ENCODE assay signal across 25 cellular contexts in the genomic region with DNA sequence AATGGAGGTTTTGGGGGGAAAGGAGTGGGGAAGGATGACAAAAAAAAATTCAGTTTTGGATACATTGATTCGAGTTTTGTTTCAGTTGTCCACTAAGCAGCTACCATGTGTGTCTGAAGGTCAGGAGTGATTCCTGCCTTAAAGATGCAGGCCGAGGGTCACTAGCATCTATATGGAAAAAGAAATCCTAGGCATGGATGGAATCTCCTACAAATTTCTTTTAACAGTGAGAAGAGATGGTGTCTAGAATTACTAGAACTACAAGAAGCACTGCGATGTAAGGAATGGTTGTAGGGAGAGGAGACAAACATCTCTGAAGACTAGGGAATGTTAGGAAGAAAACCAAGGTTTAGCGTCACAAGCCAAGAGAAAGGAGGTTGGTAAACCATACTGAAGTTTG.
"Had no signal": no experiment of that assay in that cellular context is flagged by ENCODE, and none has a peak within 500 bp of the region (broad histone marks: within the 10 kb centered on the region; RNA-seq: fewer than 3 reads in every experiment).

No MANE protein-coding gene starts in this region.

- H3K9me3 Mint-ChIP-seq: dendritic cell treated with granulocyte-macrophage colony-stimulating factor and Interleukin-4, amounts not matched to agents 40 ng/mL and 50 ng/mL, for 4 days; effector memory CD8-positive, alpha-beta T cell; endodermal cell had no signal

- DNase-seq: colonic mucosa; cortex of kidney; dermis blood vessel endothelial cell; dorsolateral prefrontal cortex; effector CD4-positive, alpha-beta T cell; effector CD8-positive, alpha-beta T cell; effector memory CD4-positive, alpha-beta T cell; effector memory CD8-positive, alpha-beta T cell; endodermal cell; erythroblast; esophagus squamous epithelium; foreskin fibroblast; foreskin melanocyte; gastrocnemius medialis; glutamatergic neuron; head of caudate nucleus; heart left ventricle; heart right ventricle had no signal

- H3K27me3 Mint-ChIP-seq: dendritic cell treated with granulocyte-macrophage colony-stimulating factor and Interleukin-4, amounts not matched to agents 40 ng/mL and 50 ng/mL, for 4 days; effector memory CD8-positive, alpha-beta T cell had no signal

- H3K27ac ChIP-seq: colonic mucosa, coronary artery, dorsolateral prefrontal cortex, epithelial cell of prostate, esophagus muscularis mucosa, esophagus squamous epithelium, foreskin keratinocyte, gastrocnemius medialis, gastroesophageal sphincter, heart left ventricle, heart right ventricle had no signal

- H3K9me3 ChIP-seq: colonic mucosa, esophagus muscularis mucosa, esophagus squamous epithelium, gastrocnemius medialis, gastroesophageal sphincter, heart left ventricle, heart right ventricle had no signal

- H3K4me1 ChIP-seq: colonic mucosa, esophagus muscularis mucosa, esophagus squamous epithelium, foreskin keratinocyte, gastrocnemius medialis had no signal

- H3K27ac Mint-ChIP-seq: dendritic cell treated with granulocyte-macrophage colony-stimulating factor and Interleukin-4, amounts not matched to agents 40 ng/mL and 50 ng/mL, for 4 days; effector memory CD8-positive, alpha-beta T cell; endodermal cell had no signal

- H3K4me3 Mint-ChIP-seq: dendritic cell treated with granulocyte-macrophage colony-stimulating factor and Interleukin-4, amounts not matched to agents 40 ng/mL and 50 ng/mL, for 4 days; effector memory CD8-positive, alpha-beta T cell; endodermal cell had no signal

- ATAC-seq: effector memory CD8-positive, alpha-beta T cell; esophagus mucosa; foreskin keratinocyte; gastrocnemius medialis; gastroesophageal sphincter; heart left ventricle; heart right ventricle had no signal

- H3K36me3 ChIP-seq: colonic mucosa, esophagus muscularis mucosa, esophagus squamous epithelium, gastrocnemius medialis, gastroesophageal sphincter, heart left ventricle, heart right ventricle had no signal

- H3K4me3 ChIP-seq: colonic mucosa, coronary artery, dorsolateral prefrontal cortex, esophagus muscularis mucosa, esophagus squamous epithelium, gastrocnemius medialis, gastroesophageal sphincter, heart left ventricle, heart right ventricle had no signal

- H3K27me3 ChIP-seq: colonic mucosa, dorsolateral prefrontal cortex, esophagus muscularis mucosa, foreskin keratinocyte, gastrocnemius medialis, gastroesophageal sphincter, heart left ventricle, heart right ventricle had no signal
